ENCODE assay signal across 7 cellular contexts in genomic region chr13:20037908-20038307, GRCh38.
"Had no signal": no experiment of that assay in that cellular context is flagged by ENCODE, and none has a peak within 500 bp of the region (broad histone marks: within the 10 kb centered on the region; RNA-seq: fewer than 3 reads in every experiment).

No MANE protein-coding gene starts in this region.

- FAIRE-seq: G401.6, GM12878, GM12892, GM18507, GM19239 had no signal

- DNase-seq: GDM1, GF-D8 had no signal

- ATAC-seq: GM12878 had no signal

- H3K4me3 ChIP-seq: GM12878 had no signal
